In genomic region chr6:146543211-146543939, GRCh38 we compare ENCODE assay signal across 8 cellular contexts. TPM values are rescaled to one million over a fixed set of nuclear protein-coding genes. Genes with fewer than 3 reads are reported as not detected.
DNase-seq lines count a peak whose midpoint lies in the region; ATAC-seq and TF ChIP-seq lines count a peak whose summit lies in the region.

RAB32 (plus strand) TSS chr6:146543833; CDS start chr6:146543872, 39 bp downstream.

- H3K27me3 Mint-ChIP-seq in activated naive CD4-positive, alpha-beta T cell treated with anti-CD3 and anti-CD28 coated beads, Interleukin-2, amount 10 ng/mL, durations not matched to agents 7 days and 5 days, result peaks cover 33% of the 10 kb centered on the region
- H3K27me3 Mint-ChIP-seq in activated naive CD8-positive, alpha-beta T cell treated with anti-CD3 and anti-CD28 coated beads for 36 hours, result peaks cover 55% of the 10 kb centered on the region

- no peak within 1 kb of the TSS for H3K4me2 ChIP-seq in neural cell (ENCODE audit: low read length)

- no peak within 1 kb of the TSS for H3K27ac ChIP-seq in neural cell (ENCODE audit: low read length)

- peak; percentile 46 for TF ChIP-seq CTCF in neural cell (IDR thresholded peaks at IDR 0.05; ENCODE audit: poor library complexity, severe bottlenecking)

- no peaks in the 10 kb centered on the region for H3K36me3 Mint-ChIP-seq in activated naive CD4-positive, alpha-beta T cell treated with anti-CD3 and anti-CD28 coated beads, Interleukin-2, amount 10 ng/mL, durations not matched to agents 7 days and 5 days
- H3K36me3 Mint-ChIP-seq in activated naive CD8-positive, alpha-beta T cell treated with anti-CD3 and anti-CD28 coated beads for 36 hours, result no peaks in the 10 kb centered on the region

- peaks cover 9% of the 10 kb centered on the region for H3K4me1 Mint-ChIP-seq in activated naive CD4-positive, alpha-beta T cell treated with anti-CD3 and anti-CD28 coated beads, Interleukin-2, amount 10 ng/mL, durations not matched to agents 7 days and 5 days
- peaks cover 5% of the 10 kb centered on the region for H3K4me1 Mint-ChIP-seq in activated naive CD8-positive, alpha-beta T cell treated with anti-CD3 and anti-CD28 coated beads for 36 hours

- no peaks in the 10 kb centered on the region for H3K36me3 ChIP-seq in neural cell (ENCODE audit: insufficient read depth, low read length)

- H3K4me3 Mint-ChIP-seq in activated naive CD4-positive, alpha-beta T cell treated with anti-CD3 and anti-CD28 coated beads, Interleukin-2, amount 10 ng/mL, durations not matched to agents 7 days and 5 days, result peak within 1 kb of the TSS; percentile 66
- peak within 1 kb of the TSS; percentile 30 for H3K4me3 Mint-ChIP-seq in activated naive CD8-positive, alpha-beta T cell treated with anti-CD3 and anti-CD28 coated beads for 36 hours

- H3K9ac ChIP-seq in neural cell (ENCODE audit: low read length), result no peak within 1 kb of the TSS

- no peaks in the 10 kb centered on the region for H3K9me2 ChIP-seq in neural cell (ENCODE audit: insufficient read depth, low read length)

- peak; percentile 93 for ATAC-seq in HG02798 (IDR thresholded peaks at IDR 0.05; ENCODE audit: poor library complexity, unreplicated experiment)

- TF ChIP-seq RAD21 in neural cell (conservative IDR thresholded peaks at IDR 0.05), result no peak

- no peak for DNase-seq in activated naive CD4-positive, alpha-beta T cell treated with anti-CD3 and anti-CD28 coated beads, Interleukin-2, amount 10 ng/mL, durations not matched to agents 7 days and 5 days
- no peak for DNase-seq in activated naive CD4-positive, alpha-beta T cell treated with Interleukin-2 at 50 U/mL for 16 hours
- DNase-seq in NCI-H2196 treated with DMSO at 0.1 percent for 48 hours (lab: John Stamatoyannopoulos, UW; ENCODE audit: unreplicated experiment) (peak; percentile 81), globus pallidus (ENCODE audit: low spot score) (peak; percentile 86), NCI-H1092 (lab: John Stamatoyannopoulos, UW) (no peak)
- peak; percentile 30 for DNase-seq in activated naive CD8-positive, alpha-beta T cell treated with anti-CD3 and anti-CD28 coated beads for 36 hours

- H3K9me3 Mint-ChIP-seq in activated naive CD4-positive, alpha-beta T cell treated with anti-CD3 and anti-CD28 coated beads, Interleukin-2, amount 10 ng/mL, durations not matched to agents 7 days and 5 days, result no peaks in the 10 kb centered on the region
- no peaks in the 10 kb centered on the region for H3K9me3 Mint-ChIP-seq in activated naive CD8-positive, alpha-beta T cell treated with anti-CD3 and anti-CD28 coated beads for 36 hours

- H3K79me2 ChIP-seq in neural cell (replicated peaks; ENCODE audit: insufficient read depth, low read length), result no peaks in the 10 kb centered on the region

- H3K4me3 ChIP-seq in neural cell (ENCODE audit: low read length), result peak within 1 kb of the TSS; percentile 56

- no peak within 1 kb of the TSS for H3K27ac Mint-ChIP-seq in activated naive CD4-positive, alpha-beta T cell treated with anti-CD3 and anti-CD28 coated beads, Interleukin-2, amount 10 ng/mL, durations not matched to agents 7 days and 5 days
- H3K27ac Mint-ChIP-seq in activated naive CD8-positive, alpha-beta T cell treated with anti-CD3 and anti-CD28 coated beads for 36 hours, result no peak within 1 kb of the TSS

- H3K27me3 ChIP-seq in neural cell (ENCODE audit: insufficient read depth, low read depth, low read length), result peaks cover 22% of the 10 kb centered on the region

- no peaks in the 10 kb centered on the region for H4K20me1 ChIP-seq in neural cell (ENCODE audit: insufficient read depth)

- TF ChIP-seq EP300 in neural cell (conservative IDR thresholded peaks at IDR 0.05; ENCODE audit: poor library complexity, severe bottlenecking), result no peak

- no peak within 1 kb of the TSS for H2AFZ ChIP-seq in neural cell (ENCODE audit: low read depth, low read length)

- H3K9me3 ChIP-seq in neural cell (ENCODE audit: low read length), result no peaks in the 10 kb centered on the region

- CTCF ChIA-PET in activated naive CD4-positive, alpha-beta T cell treated with anti-CD3 and anti-CD28 coated beads, Interleukin-2, amount 10 ng/mL, durations not matched to agents 7 days and 5 days (lab: Charles Lee), result no interaction called here

- no peaks in the 10 kb centered on the region for H3F3A ChIP-seq in neural cell (ENCODE audit: insufficient read depth, low read length, poor library complexity, severe bottlenecking)

TF ChIP-seq in neural cell, 6 proteins besides CTCF, POLR2A, EP300 and RAD21:
- no peak for TF ChIP-seq REST (IDR thresholded peaks at IDR 0.05; ENCODE audit: borderline replicate concordance)
- no peak for TF ChIP-seq POLR2AphosphoS5 (IDR thresholded peaks at IDR 0.05)
- TF ChIP-seq EZH2 (IDR thresholded peaks at IDR 0.05; ENCODE audit: borderline replicate concordance, insufficient read depth, low read length, poor library complexity, severe bottlenecking), result no peak
- TF ChIP-seq TAF1 (IDR thresholded peaks at IDR 0.05; ENCODE audit: low read depth), result no peak
- TF ChIP-seq SMC3 (conservative IDR thresholded peaks at IDR 0.05; ENCODE audit: poor library complexity), result no peak
- TF ChIP-seq MXI1 (conservative IDR thresholded peaks at IDR 0.05; ENCODE audit: poor library complexity, severe bottlenecking), result no peak

RNA-seq across cellular contexts. Expression of gene RAB32, which starts in this region (rescaled TPM):
- not detected for total RNA-seq in activated naive CD8-positive, alpha-beta T cell treated with anti-CD3 and anti-CD28 coated beads for 36 hours
- 0.42 and 1.8 TPM in 2 replicates for polyA plus RNA-seq in neural cell
- not detected in 2 replicates for polyA minus RNA-seq in neural cell

Comparison
In these comparisons a context has a peak if more than half of its experiments do, and no peak if none do; other contexts are left out.
1. Peak in DNase-seq in activated naive CD8-positive, alpha-beta T cell treated with anti-CD3 and anti-CD28 coated beads for 36 hours; RNA of the gene not detected or under 1 TPM.
2. DNase-seq: peak in NCI-H2196 treated with DMSO at 0.1 percent for 48 hours (single experiment) and globus pallidus (single experiment); none in activated naive CD4-positive, alpha-beta T cell treated with anti-CD3 and anti-CD28 coated beads, Interleukin-2, amount 10 ng/mL, durations not matched to agents 7 days and 5 days (single experiment), activated naive CD4-positive, alpha-beta T cell treated with Interleukin-2 at 50 U/mL for 16 hours (single experiment) and NCI-H1092 (single experiment).